Comparison of ENCODE assay signal across 1 cellular context in the genomic region with DNA sequence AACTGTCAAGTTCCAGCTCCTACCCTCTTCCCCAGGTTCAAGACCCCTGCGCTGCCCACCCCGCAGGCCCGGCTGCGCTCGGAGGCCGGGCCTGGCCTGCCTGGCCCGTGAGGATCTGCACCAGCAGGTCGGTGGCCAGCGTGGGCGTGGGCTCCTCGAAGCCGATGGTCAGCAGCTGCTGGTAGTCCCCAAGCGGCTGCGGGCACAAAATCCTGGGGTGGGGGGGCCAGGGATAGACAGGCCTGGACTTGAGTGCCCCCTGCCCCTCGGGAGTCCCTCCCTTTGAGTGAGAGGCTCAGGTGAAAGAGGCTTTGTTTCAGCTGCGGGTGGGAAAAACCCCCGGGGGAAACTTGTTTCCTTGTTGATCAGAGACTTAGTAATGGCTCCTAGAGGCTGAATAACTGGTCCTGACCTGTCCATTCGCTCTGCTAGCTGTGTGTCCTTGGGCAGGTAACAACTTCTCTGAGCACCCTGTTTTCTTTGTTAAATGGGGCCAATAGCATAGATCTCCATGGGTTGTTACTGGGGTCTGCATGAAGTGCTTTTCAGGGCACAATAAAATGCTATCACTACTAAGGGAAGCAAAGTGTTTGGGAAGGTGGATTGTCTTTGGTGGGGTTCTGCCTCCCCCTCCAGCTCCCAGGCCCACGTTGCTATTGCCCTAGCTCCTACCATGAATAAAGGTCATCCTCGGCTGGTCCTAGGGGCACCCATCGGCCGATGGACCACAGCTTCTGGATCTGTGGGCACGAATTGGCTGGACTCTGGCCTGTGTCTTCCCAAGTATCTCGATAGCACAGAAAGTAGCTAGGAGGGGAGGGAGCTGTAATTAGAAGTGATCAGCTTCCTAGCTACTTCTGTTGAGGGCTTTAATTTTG.
TF ChIP-seq lines count a peak whose summit lies in the region.

No MANE protein-coding gene starts in this region.

TF ChIP-seq in HepG2, 621 proteins besides CTCF, POLR2A, EP300 and RAD21 (continued from another document):
- TF ChIP-seq, protein P1, sequence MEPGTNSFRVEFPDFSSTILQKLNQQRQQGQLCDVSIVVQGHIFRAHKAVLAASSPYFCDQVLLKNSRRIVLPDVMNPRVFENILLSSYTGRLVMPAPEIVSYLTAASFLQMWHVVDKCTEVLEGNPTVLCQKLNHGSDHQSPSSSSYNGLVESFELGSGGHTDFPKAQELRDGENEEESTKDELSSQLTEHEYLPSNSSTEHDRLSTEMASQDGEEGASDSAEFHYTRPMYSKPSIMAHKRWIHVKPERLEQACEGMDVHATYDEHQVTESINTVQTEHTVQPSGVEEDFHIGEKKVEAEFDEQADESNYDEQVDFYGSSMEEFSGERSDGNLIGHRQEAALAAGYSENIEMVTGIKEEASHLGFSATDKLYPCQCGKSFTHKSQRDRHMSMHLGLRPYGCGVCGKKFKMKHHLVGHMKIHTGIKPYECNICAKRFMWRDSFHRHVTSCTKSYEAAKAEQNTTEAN (CRISPR knock-in tag; conservative IDR thresholded peaks at IDR 0.05) = 0 out of 2 replicates have a peak, but pooled peaks have one; percentile 8
- TF ChIP-seq ZNF563 (CRISPR knock-in tag; IDR thresholded peaks at IDR 0.05) (peak; percentile 11; the same call in 1 of the 2 replicates), ZNF709 (CRISPR knock-in tag; IDR thresholded peaks at IDR 0.05) (no peak), IRF2 (CRISPR knock-in tag; IDR thresholded peaks at IDR 0.05) (no peak), ZNF430 (CRISPR knock-in tag; IDR thresholded peaks at IDR 0.05) (0 out of 2 replicates have a peak, but pooled peaks have one; percentile 29), HDAC1 (CRISPR knock-in tag; IDR thresholded peaks at IDR 0.05) (peak; percentile 46; the same call in 1 of the 2 replicates), ZNF746 (CRISPR knock-in tag; IDR thresholded peaks at IDR 0.05) (0 out of 2 replicates have a peak, but pooled peaks have one; percentile 9), ZNF747 (CRISPR knock-in tag; IDR thresholded peaks at IDR 0.05; ENCODE audit: borderline replicate concordance) (peak; percentile 16; the same call in 1 of the 2 replicates), ZNF768 (CRISPR knock-in tag; IDR thresholded peaks at IDR 0.05) (peak; percentile 88), ZNF607 (CRISPR knock-in tag; IDR thresholded peaks at IDR 0.05; ENCODE audit: borderline replicate concordance) (peak; percentile 6; the same call in 1 of the 2 replicates), EED (CRISPR knock-in tag; IDR thresholded peaks at IDR 0.05) (0 out of 2 replicates have a peak, but pooled peaks have one; percentile 38), ZNF24 (IDR thresholded peaks at IDR 0.05) (no peak), ZSCAN31 (CRISPR knock-in tag; IDR thresholded peaks at IDR 0.05; ENCODE audit: low read depth) (peak; percentile 4; the same call in 1 of the 2 replicates), NAIF1 (CRISPR knock-in tag; IDR thresholded peaks at IDR 0.05; ENCODE audit: borderline replicate concordance) (peak; percentile 13; the same call in 1 of the 2 replicates)
- TF ChIP-seq, protein P2, sequence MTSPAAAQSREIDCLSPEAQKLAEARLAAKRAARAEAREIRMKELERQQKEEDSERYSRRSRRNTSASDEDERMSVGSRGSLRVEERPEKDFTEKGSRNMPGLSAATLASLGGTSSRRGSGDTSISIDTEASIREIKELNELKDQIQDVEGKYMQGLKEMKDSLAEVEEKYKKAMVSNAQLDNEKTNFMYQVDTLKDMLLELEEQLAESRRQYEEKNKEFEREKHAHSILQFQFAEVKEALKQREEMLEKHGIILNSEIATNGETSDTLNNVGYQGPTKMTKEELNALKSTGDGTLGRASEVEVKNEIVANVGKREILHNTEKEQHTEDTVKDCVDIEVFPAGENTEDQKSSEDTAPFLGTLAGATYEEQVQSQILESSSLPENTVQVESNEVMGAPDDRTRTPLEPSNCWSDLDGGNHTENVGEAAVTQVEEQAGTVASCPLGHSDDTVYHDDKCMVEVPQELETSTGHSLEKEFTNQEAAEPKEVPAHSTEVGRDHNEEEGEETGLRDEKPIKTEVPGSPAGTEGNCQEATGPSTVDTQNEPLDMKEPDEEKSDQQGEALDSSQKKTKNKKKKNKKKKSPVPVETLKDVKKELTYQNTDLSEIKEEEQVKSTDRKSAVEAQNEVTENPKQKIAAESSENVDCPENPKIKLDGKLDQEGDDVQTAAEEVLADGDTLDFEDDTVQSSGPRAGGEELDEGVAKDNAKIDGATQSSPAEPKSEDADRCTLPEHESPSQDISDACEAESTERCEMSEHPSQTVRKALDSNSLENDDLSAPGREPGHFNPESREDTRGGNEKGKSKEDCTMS (CRISPR knock-in tag; conservative IDR thresholded peaks at IDR 0.05) = no peak
- TF ChIP-seq, protein P3, sequence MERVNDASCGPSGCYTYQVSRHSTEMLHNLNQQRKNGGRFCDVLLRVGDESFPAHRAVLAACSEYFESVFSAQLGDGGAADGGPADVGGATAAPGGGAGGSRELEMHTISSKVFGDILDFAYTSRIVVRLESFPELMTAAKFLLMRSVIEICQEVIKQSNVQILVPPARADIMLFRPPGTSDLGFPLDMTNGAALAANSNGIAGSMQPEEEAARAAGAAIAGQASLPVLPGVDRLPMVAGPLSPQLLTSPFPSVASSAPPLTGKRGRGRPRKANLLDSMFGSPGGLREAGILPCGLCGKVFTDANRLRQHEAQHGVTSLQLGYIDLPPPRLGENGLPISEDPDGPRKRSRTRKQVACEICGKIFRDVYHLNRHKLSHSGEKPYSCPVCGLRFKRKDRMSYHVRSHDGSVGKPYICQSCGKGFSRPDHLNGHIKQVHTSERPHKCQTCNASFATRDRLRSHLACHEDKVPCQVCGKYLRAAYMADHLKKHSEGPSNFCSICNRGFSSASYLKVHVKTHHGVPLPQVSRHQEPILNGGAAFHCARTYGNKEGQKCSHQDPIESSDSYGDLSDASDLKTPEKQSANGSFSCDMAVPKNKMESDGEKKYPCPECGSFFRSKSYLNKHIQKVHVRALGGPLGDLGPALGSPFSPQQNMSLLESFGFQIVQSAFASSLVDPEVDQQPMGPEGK (CRISPR knock-in tag; IDR thresholded peaks at IDR 0.05) = 0 out of 2 replicates have a peak, but pooled peaks have one; percentile 4
- TF ChIP-seq, protein P4, sequence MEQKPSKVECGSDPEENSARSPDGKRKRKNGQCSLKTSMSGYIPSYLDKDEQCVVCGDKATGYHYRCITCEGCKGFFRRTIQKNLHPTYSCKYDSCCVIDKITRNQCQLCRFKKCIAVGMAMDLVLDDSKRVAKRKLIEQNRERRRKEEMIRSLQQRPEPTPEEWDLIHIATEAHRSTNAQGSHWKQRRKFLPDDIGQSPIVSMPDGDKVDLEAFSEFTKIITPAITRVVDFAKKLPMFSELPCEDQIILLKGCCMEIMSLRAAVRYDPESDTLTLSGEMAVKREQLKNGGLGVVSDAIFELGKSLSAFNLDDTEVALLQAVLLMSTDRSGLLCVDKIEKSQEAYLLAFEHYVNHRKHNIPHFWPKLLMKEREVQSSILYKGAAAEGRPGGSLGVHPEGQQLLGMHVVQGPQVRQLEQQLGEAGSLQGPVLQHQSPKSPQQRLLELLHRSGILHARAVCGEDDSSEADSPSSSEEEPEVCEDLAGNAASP (CRISPR knock-in tag; IDR thresholded peaks at IDR 0.05; ENCODE audit: borderline replicate concordance) = no peak; the same call in 1 of the 2 replicates
- TF ChIP-seq, protein P5, sequence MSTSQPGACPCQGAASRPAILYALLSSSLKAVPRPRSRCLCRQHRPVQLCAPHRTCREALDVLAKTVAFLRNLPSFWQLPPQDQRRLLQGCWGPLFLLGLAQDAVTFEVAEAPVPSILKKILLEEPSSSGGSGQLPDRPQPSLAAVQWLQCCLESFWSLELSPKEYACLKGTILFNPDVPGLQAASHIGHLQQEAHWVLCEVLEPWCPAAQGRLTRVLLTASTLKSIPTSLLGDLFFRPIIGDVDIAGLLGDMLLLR (CRISPR knock-in tag; IDR thresholded peaks at IDR 0.05) = peak; percentile 55; the same call in 1 of the 2 replicates
- TF ChIP-seq, protein P6, sequence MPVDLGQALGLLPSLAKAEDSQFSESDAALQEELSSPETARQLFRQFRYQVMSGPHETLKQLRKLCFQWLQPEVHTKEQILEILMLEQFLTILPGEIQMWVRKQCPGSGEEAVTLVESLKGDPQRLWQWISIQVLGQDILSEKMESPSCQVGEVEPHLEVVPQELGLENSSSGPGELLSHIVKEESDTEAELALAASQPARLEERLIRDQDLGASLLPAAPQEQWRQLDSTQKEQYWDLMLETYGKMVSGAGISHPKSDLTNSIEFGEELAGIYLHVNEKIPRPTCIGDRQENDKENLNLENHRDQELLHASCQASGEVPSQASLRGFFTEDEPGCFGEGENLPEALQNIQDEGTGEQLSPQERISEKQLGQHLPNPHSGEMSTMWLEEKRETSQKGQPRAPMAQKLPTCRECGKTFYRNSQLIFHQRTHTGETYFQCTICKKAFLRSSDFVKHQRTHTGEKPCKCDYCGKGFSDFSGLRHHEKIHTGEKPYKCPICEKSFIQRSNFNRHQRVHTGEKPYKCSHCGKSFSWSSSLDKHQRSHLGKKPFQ (CRISPR knock-in tag; IDR thresholded peaks at IDR 0.05; ENCODE audit: insufficient replicate concordance) = peak; percentile 21
- TF ChIP-seq, protein P7, sequence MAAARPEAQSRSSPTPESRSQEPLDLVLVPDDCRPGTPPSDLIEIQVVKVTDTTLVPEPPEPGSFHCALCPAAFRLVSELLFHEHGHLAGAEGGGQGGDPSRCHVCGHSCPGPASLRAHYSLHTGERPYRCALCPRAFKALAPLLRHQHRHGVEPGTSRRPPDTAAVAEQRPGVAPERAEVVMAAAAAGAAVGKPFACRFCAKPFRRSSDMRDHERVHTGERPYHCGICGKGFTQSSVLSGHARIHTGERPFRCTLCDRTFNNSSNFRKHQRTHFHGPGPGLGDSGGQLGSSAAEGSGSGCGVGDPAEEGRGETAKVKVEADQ (CRISPR knock-in tag; IDR thresholded peaks at IDR 0.05; ENCODE audit: borderline replicate concordance) = peak; percentile 50; the same call in 1 of the 2 replicates
- TF ChIP-seq, protein P8, sequence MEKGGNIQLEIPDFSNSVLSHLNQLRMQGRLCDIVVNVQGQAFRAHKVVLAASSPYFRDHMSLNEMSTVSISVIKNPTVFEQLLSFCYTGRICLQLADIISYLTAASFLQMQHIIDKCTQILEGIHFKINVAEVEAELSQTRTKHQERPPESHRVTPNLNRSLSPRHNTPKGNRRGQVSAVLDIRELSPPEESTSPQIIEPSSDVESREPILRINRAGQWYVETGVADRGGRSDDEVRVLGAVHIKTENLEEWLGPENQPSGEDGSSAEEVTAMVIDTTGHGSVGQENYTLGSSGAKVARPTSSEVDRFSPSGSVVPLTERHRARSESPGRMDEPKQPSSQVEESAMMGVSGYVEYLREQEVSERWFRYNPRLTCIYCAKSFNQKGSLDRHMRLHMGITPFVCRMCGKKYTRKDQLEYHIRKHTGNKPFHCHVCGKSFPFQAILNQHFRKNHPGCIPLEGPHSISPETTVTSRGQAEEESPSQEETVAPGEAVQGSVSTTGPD (CRISPR knock-in tag; IDR thresholded peaks at IDR 0.05) = no peak
